In genomic region chr2:223837290-223838061, GRCh38 we compare ENCODE assay signal across 8 cellular contexts. TPM values are rescaled to one million over a fixed set of nuclear protein-coding genes. Genes with fewer than 3 reads are reported as not detected.
DNase-seq lines count a peak whose midpoint lies in the region; ATAC-seq, FAIRE-seq and TF ChIP-seq lines count a peak whose summit lies in the region.

Gene AP1S3 (minus strand): TSS chr2:223837582. CDS start chr2:223837450, 132 bp downstream.

- no peaks in the 10 kb centered on the region for H3K9me3 ChIP-seq in RWPE2 (ENCODE audit: severe bottlenecking)
- H3K9me3 ChIP-seq in thymus (ENCODE audit: control insufficient read depth): no peaks in the 10 kb centered on the region

- 1% methylated on average over 81 of the region's 82 CpGs for WGBS in thymus

- DNase-seq in EL (peak; percentile 65), KG1 (lab: John Stamatoyannopoulos, UW) (peak; percentile 18), RWPE2 (ENCODE audit: low spot score) (peak; percentile 88), frontal cortex (ENCODE audit: low spot score in 2 of 2) (peak; percentile 71 to 77), occipital lobe (lab: John Stamatoyannopoulos, UW) (peak; percentile 62)
- DNase-seq in activated effector memory CD4-positive, alpha-beta T cell treated with anti-CD3 and anti-CD28 coated beads, Interleukin-2, amount 50 U/mL, for 16 hours: peak; percentile 90

- peaks cover 16% of the 10 kb centered on the region for H3K4me1 ChIP-seq in RWPE2 (ENCODE audit: insufficient read depth, poor library complexity, severe bottlenecking)
- H3K4me1 ChIP-seq in thymus (ENCODE audit: control insufficient read depth, insufficient read depth, low read length): peaks cover 8% of the 10 kb centered on the region

- ATAC-seq in GM21723 (IDR thresholded peaks at IDR 0.05; ENCODE audit: unreplicated experiment) (peak; percentile 65), RWPE2 (ENCODE audit: low read depth) (peak; percentile 93)

- peak within 1 kb of the TSS; percentile 84 for H3K4me3 ChIP-seq in RWPE2 (ENCODE audit: severe bottlenecking)
- H3K4me3 ChIP-seq in thymus (ENCODE audit: low read length): peak within 1 kb of the TSS; percentile 61

- H3K27me3 ChIP-seq in RWPE2 (ENCODE audit: insufficient read depth, poor library complexity, severe bottlenecking) (no peaks in the 10 kb centered on the region), thymus (ENCODE audit: control insufficient read depth, insufficient read depth) (no peaks in the 10 kb centered on the region)

- H3K36me3 ChIP-seq in RWPE2 (ENCODE audit: low read depth): peaks cover 16% of the 10 kb centered on the region
- H3K36me3 ChIP-seq in thymus (ENCODE audit: control insufficient read depth, insufficient read depth): no peaks in the 10 kb centered on the region

- no peak for FAIRE-seq in frontal cortex (lab: Jason Lieb, UNC)

- H3K27ac ChIP-seq in RWPE2 (ENCODE audit: poor library complexity, severe bottlenecking) (peak within 1 kb of the TSS; percentile 56), thymus (ENCODE audit: low read depth) (no peak within 1 kb of the TSS)

- peak; percentile 31 for TF ChIP-seq CTCF in RWPE2 (IDR thresholded peaks at IDR 0.05; ENCODE audit: poor library complexity, severe bottlenecking)

RNA-seq across cellular contexts. Expression of gene AP1S3, which starts in this region (rescaled TPM):
- total RNA-seq in frontal cortex (2.0 TPM), occipital lobe (2.7 TPM)
- 1.6 TPM for polyA plus RNA-seq in thymus

Comparison
In these comparisons a context has a peak if more than half of its experiments do, and no peak if none do; other contexts are left out.
1. DNase-seq: peak in every context shown above with its lines; median percentile 90 in activated effector memory CD4-positive, alpha-beta T cell treated with anti-CD3 and anti-CD28 coated beads, Interleukin-2, amount 50 U/mL, for 16 hours; 88 in RWPE2; 74 in frontal cortex; 65 in EL; 62 in occipital lobe; 18 in KG1.